19 cellular contexts compared by ENCODE assay signal in genomic region chr5:99054972-99055371, GRCh38.
DNase-seq lines count a peak whose midpoint lies in the region; ATAC-seq and TF ChIP-seq lines count a peak whose summit lies in the region.
"Had no signal": no experiment of that assay in that cellular context is flagged by ENCODE, and none has a peak within 500 bp of the region (broad histone marks: within the 10 kb centered on the region; RNA-seq: fewer than 3 reads in every experiment).

No MANE protein-coding gene starts in this region.

- H3K9me3 Mint-ChIP-seq in memory B cell: peaks cover 2% of the 10 kb centered on the region
- H3K9me3 Mint-ChIP-seq: dendritic cell treated with granulocyte-macrophage colony-stimulating factor and Interleukin-4, amounts not matched to agents 40 ng/mL and 50 ng/mL, for 4 days had no signal

- TF ChIP-seq POLR2A in lower leg skin (IDR thresholded peaks at IDR 0.05): no peak

- H3K9me3 ChIP-seq in right cardiac atrium (ENCODE audit: control insufficient read depth, low read length): no peaks in the 10 kb centered on the region
- H3K9me3 ChIP-seq: heart right ventricle, SJSA1, testis had no signal

- intact Hi-C loops in right cardiac atrium (cut with DNase I): loop anchor here in 1 of 4 donors (5.0 kb wide), 1 partner anchor 148 kb away; no protein-coding TSS in a partner anchor
- intact Hi-C loops in lower leg skin (cut with DNase I; ENCODE audit: low total_unique reads): no loop called here

- no peaks in the 10 kb centered on the region for H3K36me3 Mint-ChIP-seq in memory B cell

- DNase-seq in memory B cell (ENCODE audit: low spot score in 2 of 2) (no peak), NCI-H82 (lab: John Stamatoyannopoulos, UW) (no peak), right cardiac atrium (no peak), lower leg skin (ENCODE audit: low spot score in 2 of 2) (no peak)
- DNase-seq: activated CD4-positive, alpha-beta T cell treated with anti-CD3 and anti-CD28 coated beads, Interleukin-2, amount 50 U/mL, for 48 hours; activated effector memory CD4-positive, alpha-beta T cell treated with Interleukin-2 at 50 U/mL for 16 hours; DND-41; heart right ventricle; KBM-7; kidney glomerular epithelial cell; NCI-H345; stimulated activated CD4-positive, alpha-beta T cell treated with anti-CD3 and anti-CD28 coated beads, Interleukin-15, amount 100 ng/mL, for 24 hours; testis had no signal

- H3K27ac ChIP-seq in right cardiac atrium (ENCODE audit: low read length): no peak overlapping the region
- H3K27ac ChIP-seq: SJSA1, testis had no signal

- H3K4me1 Mint-ChIP-seq in memory B cell: peaks cover 22% of the 10 kb centered on the region

- no peak overlapping the region for H3K4me3 ChIP-seq in right cardiac atrium (ENCODE audit: low read length)
- no peak overlapping the region for H3K4me3 ChIP-seq in lower leg skin (ENCODE audit: low read depth, poor library complexity, severe bottlenecking)
- H3K4me3 ChIP-seq: heart right ventricle, SJSA1, testis had no signal

- no peaks in the 10 kb centered on the region for H3K27me3 ChIP-seq in right cardiac atrium (ENCODE audit: control insufficient read depth, insufficient read depth)
- H3K27me3 ChIP-seq: heart right ventricle, SJSA1, testis had no signal

- peaks cover 1% of the 10 kb centered on the region for H3K27me3 Mint-ChIP-seq in memory B cell
- H3K27me3 Mint-ChIP-seq: dendritic cell treated with granulocyte-macrophage colony-stimulating factor and Interleukin-4, amounts not matched to agents 40 ng/mL and 50 ng/mL, for 4 days; progenitor cell of endocrine pancreas had no signal

- no peak for TF ChIP-seq CTCF in lower leg skin (IDR thresholded peaks at IDR 0.05)

- H3K4me3 Mint-ChIP-seq in memory B cell: no peak overlapping the region
- H3K4me3 Mint-ChIP-seq: dendritic cell treated with granulocyte-macrophage colony-stimulating factor and Interleukin-4, amounts not matched to agents 40 ng/mL and 50 ng/mL, for 4 days had no signal

- 62% methylated on average over 1 of the region's 1 CpG for WGBS in right cardiac atrium
- 84 to 86% methylated on average over 1 of the region's 1 CpG for WGBS in lower leg skin, 2 donors

- no peaks in the 10 kb centered on the region for H3K4me1 ChIP-seq in right cardiac atrium (ENCODE audit: control insufficient read depth, insufficient read depth, low read length)
- H3K4me1 ChIP-seq: SJSA1, testis had no signal

- ATAC-seq in GM18502 (IDR thresholded peaks at IDR 0.05; ENCODE audit: poor library complexity, unreplicated experiment) (peak; percentile 78), GM21515 (IDR thresholded peaks at IDR 0.05; ENCODE audit: unreplicated experiment) (peak; percentile 57), HG03159 (IDR thresholded peaks at IDR 0.05; ENCODE audit: unreplicated experiment) (peak; percentile 60), memory B cell (ENCODE audit: low read depth) (peak; percentile 9), right cardiac atrium (no peak)

- H3K27ac Mint-ChIP-seq in memory B cell: no peak overlapping the region
- H3K27ac Mint-ChIP-seq: dendritic cell treated with granulocyte-macrophage colony-stimulating factor and Interleukin-4, amounts not matched to agents 40 ng/mL and 50 ng/mL, for 4 days; progenitor cell of endocrine pancreas had no signal

Comparison
In these comparisons a context has a peak if more than half of its experiments do, and no peak if none do; other contexts are left out.
1. ATAC-seq: peak in GM18502 (single experiment), GM21515 (single experiment), HG03159 (single experiment) and memory B cell (single experiment); none in right cardiac atrium (0 of 2).